In genomic region chr5:87944553-87945320, GRCh38 we compare ENCODE assay signal across 13 cellular contexts.
DNase-seq lines count a peak whose midpoint lies in the region; ATAC-seq, FAIRE-seq and TF ChIP-seq lines count a peak whose summit lies in the region.
"Had no signal": no experiment of that assay in that cellular context is flagged by ENCODE, and none has a peak within 500 bp of the region (broad histone marks: within the 10 kb centered on the region; RNA-seq: fewer than 3 reads in every experiment).

No MANE protein-coding gene starts in this region.

- H3K36me3 ChIP-seq in NT2/D1 (ENCODE audit: insufficient read depth, insufficient read length, low read length) (no peaks in the 10 kb centered on the region), left ventricle myocardium inferior (no peaks in the 10 kb centered on the region)
- H3K36me3 ChIP-seq: prostate gland had no signal

- ATAC-seq in GM18498 (IDR thresholded peaks at IDR 0.05; ENCODE audit: unreplicated experiment) (no peak), GM19467 (IDR thresholded peaks at IDR 0.05; ENCODE audit: unreplicated experiment) (no peak)

- DNase-seq in NCI-H1105 treated with DMSO at 0.1 percent for 48 hours (lab: John Stamatoyannopoulos, UW) (peak; percentile 30), NT2/D1 (ENCODE audit: low read depth, low spot score) (peak; percentile 70), left ventricle myocardium inferior (peak; percentile 34), posterior cingulate gyrus (peak; percentile 67 to 97 (median 82)), HTR-8/SVneo (ENCODE audit: insufficient read length, low spot score) (no peak)
- no peak for DNase-seq in activated effector memory CD4-positive, alpha-beta T cell treated with anti-CD3 and anti-CD28 coated beads, Interleukin-2, amount 50 U/mL, for 16 hours
- DNase-seq: activated gamma-delta T cell, DMS79 treated with DMSO at 0.1 percent for 48 hours had no signal

- no peak for TF ChIP-seq CTCF in left ventricle myocardium inferior (IDR thresholded peaks at IDR 0.05; ENCODE audit: borderline replicate concordance)

- no peaks in the 10 kb centered on the region for H3K27me3 ChIP-seq in NT2/D1 (ENCODE audit: insufficient read depth, insufficient read length)
- H3K27me3 ChIP-seq in left ventricle myocardium inferior (ENCODE audit: low read depth) = no peaks in the 10 kb centered on the region

- H3K9ac ChIP-seq in NT2/D1 (ENCODE audit: insufficient read length, low read depth) = no peak overlapping the region

- no peaks in the 10 kb centered on the region for H3K9me3 ChIP-seq in NT2/D1 (ENCODE audit: insufficient read depth, low read length)
- H3K9me3 ChIP-seq in left ventricle myocardium inferior (replicated peaks) = no peaks in the 10 kb centered on the region
- H3K9me3 ChIP-seq: prostate gland had no signal

- no peak overlapping the region for H3K4me3 ChIP-seq in NT2/D1 (ENCODE audit: insufficient read length, low read depth)
- no peak overlapping the region for H3K4me3 ChIP-seq in left ventricle myocardium inferior
- H3K4me3 ChIP-seq: prostate gland had no signal

- intact Hi-C loops in left ventricle myocardium inferior (cut with micrococcal nuclease) (no loop called here), posterior cingulate gyrus (cut with DNase I) (loop anchor here (1.0 to 5.0 kb wide), 3 partner anchors 46 to 196 kb away; no protein-coding TSS in a partner anchor)

- H3K4me1 ChIP-seq in NT2/D1 (ENCODE audit: insufficient read depth, insufficient read length) = peaks cover 2% of the 10 kb centered on the region
- peaks cover 5% of the 10 kb centered on the region for H3K4me1 ChIP-seq in left ventricle myocardium inferior
- H3K4me1 ChIP-seq: prostate gland had no signal

- no peak for FAIRE-seq in HTR-8/SVneo (lab: Jason Lieb, UNC)
- FAIRE-seq: keratinocyte had no signal

- H3K27ac ChIP-seq in left ventricle myocardium inferior (replicated peaks) = no peak overlapping the region
- H3K27ac ChIP-seq: prostate gland, VCaP had no signal

Comparison
In these comparisons a context has a peak if more than half of its experiments do, and no peak if none do; other contexts are left out.
1. DNase-seq: peak in NCI-H1105 treated with DMSO at 0.1 percent for 48 hours (single experiment), NT2/D1 (single experiment), left ventricle myocardium inferior (single experiment) and posterior cingulate gyrus (10 of 10); none in activated effector memory CD4-positive, alpha-beta T cell treated with anti-CD3 and anti-CD28 coated beads, Interleukin-2, amount 50 U/mL, for 16 hours (single experiment) and HTR-8/SVneo (single experiment).